In the genomic region with DNA sequence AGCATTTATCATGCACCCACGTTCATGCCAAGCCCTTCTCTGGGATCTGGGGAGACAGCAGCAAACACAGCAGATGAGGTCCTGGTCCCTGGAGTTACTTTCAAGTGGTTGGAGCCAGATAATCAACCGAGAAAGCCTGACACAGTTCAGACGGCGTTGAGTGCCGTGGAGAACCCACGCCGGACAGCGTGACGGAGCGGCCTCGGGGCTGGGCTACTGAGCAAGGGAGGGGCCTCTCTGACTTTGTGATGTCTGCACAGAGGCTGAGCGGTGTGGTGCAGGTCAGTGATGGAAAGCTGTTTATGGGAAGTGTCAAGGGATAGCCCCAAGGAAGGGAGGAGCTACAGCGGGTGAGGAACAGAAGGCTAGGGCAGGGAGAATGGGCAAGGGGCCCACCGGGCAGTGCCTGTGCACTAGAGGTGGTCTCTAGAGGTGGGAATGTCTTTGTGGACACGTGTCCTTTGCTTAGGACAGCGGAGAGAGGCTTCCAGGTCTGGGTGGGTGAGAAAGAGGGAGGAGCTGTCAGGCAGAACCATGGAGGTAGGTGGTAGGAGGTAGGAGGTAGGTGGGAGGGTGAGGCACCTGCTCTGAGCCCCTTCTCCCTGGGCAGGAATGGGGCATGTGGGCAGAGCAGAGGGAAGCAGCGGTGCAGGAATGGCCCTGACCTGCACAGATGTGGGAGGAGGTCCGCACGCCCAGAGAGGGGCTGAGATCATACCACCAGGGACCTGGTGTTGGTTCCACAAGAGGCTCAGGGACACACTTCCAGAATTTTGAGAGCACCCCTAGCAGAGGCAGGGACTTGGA, we compare ENCODE assay signal across 27 cellular contexts.
A peak's percentile ranks its signal among the peaks of the same experiment; 100 is the strongest.
DNase-seq lines count a peak whose midpoint lies in the region; ATAC-seq and TF ChIP-seq lines count a peak whose summit lies in the region.
"Had no signal": no experiment of that assay in that cellular context is flagged by ENCODE, and none has a peak within 500 bp of the region (broad histone marks: within the 10 kb centered on the region; RNA-seq: fewer than 3 reads in every experiment).

No MANE protein-coding gene starts in this region.

- H3K4me3 ChIP-seq in IMR-90 (ENCODE audit: insufficient read depth, low read depth, low read length): no peak overlapping the region
- H3K4me3 ChIP-seq: adrenal gland, BLaER1, body of pancreas, gastrocnemius medialis, prostate gland, SJSA1, tibial nerve had no signal

- H3K4ac ChIP-seq in IMR-90 (ENCODE audit: low read depth, low read length): no peak overlapping the region

- no peak overlapping the region for H4K5ac ChIP-seq in IMR-90 (ENCODE audit: low read depth, low read length)

- H3K27me3 Mint-ChIP-seq in activated CD8-positive, alpha-beta memory T cell treated with anti-CD3 and anti-CD28 coated beads, Interleukin-2, amount 10 ng/mL, durations not matched to agents 7 days and 5 days: peaks cover 52% of the 10 kb centered on the region
- H3K27me3 Mint-ChIP-seq: central memory CD8-positive, alpha-beta T cell had no signal

- in situ Hi-C loops in IMR-90 (cut with MboI; ENCODE audit: low sequenced_read_pairs): no loop called here

- H2BK15ac ChIP-seq in IMR-90 (ENCODE audit: low read depth, low read length): no peak overlapping the region

- no peak overlapping the region for H3K4me2 ChIP-seq in IMR-90 (ENCODE audit: low read depth, low read length)
- H3K4me2 ChIP-seq: BLaER1 had no signal

- dilution Hi-C loops in IMR-90 (cut with HindIII; ENCODE audit: low sequenced_read_pairs, unreplicated experiment): no loop called here

- H3K9ac ChIP-seq in IMR-90 (ENCODE audit: low read depth, low read length): no peak overlapping the region
- H3K9ac ChIP-seq: BLaER1 had no signal

- TF ChIP-seq RAD21 in IMR-90 (IDR thresholded peaks at IDR 0.05; ENCODE audit: low read length): no peak

- no peak for ATAC-seq in IMR-90 (ENCODE audit: low read depth)
- ATAC-seq in activated CD8-positive, alpha-beta memory T cell treated with anti-CD3 and anti-CD28 coated beads, Interleukin-2, amount 10 ng/mL, durations not matched to agents 7 days and 5 days: no peak
- ATAC-seq: activated T-cell treated with anti-CD3 and anti-CD28 coated beads, Interleukin-2, amount 50 U/mL, for 72 hours; body of pancreas; gastrocnemius medialis; WTC11 had no signal

- H4K8ac ChIP-seq in IMR-90 (ENCODE audit: low read depth in 2 of 2, low read length in 2 of 2): no peak overlapping the region

- no peak overlapping the region for H3K27ac ChIP-seq in IMR-90 (ENCODE audit: insufficient read depth, low read length)
- H3K27ac ChIP-seq: adrenal gland, BLaER1, body of pancreas, gastrocnemius medialis, prostate gland, SJSA1, tibial nerve had no signal

- H2BK20ac ChIP-seq in IMR-90 (ENCODE audit: low read depth, low read length): no peak overlapping the region

- POLR2A ChIA-PET in IMR-90 (lab: Charles Lee; ENCODE audit: unreplicated experiment): no interaction called here

- H4K20me1 ChIP-seq in IMR-90 (ENCODE audit: insufficient read depth, low read length): no peaks in the 10 kb centered on the region
- H4K20me1 ChIP-seq: BLaER1 had no signal

- no peak overlapping the region for H2AK5ac ChIP-seq in IMR-90 (ENCODE audit: low read depth, low read length)

- peaks cover 39% of the 10 kb centered on the region for H3K27me3 ChIP-seq in IMR-90 (ENCODE audit: control insufficient read depth, insufficient read depth, low read length)
- H3K27me3 ChIP-seq: BLaER1, SJSA1 had no signal

- no peaks in the 10 kb centered on the region for H3K79me1 ChIP-seq in IMR-90 (ENCODE audit: low read depth in 1 of 2, low read length in 2 of 2)

- no peak overlapping the region for H4K91ac ChIP-seq in IMR-90 (ENCODE audit: insufficient read depth, low read depth, low read length)

- no peak overlapping the region for H3K14ac ChIP-seq in IMR-90 (replicated peaks; ENCODE audit: low read depth, low read length)

- H3K9me3 ChIP-seq in IMR-90 (ENCODE audit: control insufficient read depth, insufficient read depth, low read length): no peaks in the 10 kb centered on the region
- H3K9me3 ChIP-seq: adrenal gland, BLaER1, body of pancreas, gastrocnemius medialis, prostate gland, SJSA1, tibial nerve had no signal

- no peak overlapping the region for H2BK5ac ChIP-seq in IMR-90 (ENCODE audit: low read depth, low read length, poor library complexity, severe bottlenecking)

- CTCF ChIA-PET in IMR-90 (lab: Yijun Ruan, JAX): no interaction called here
- CTCF ChIA-PET in activated CD8-positive, alpha-beta memory T cell treated with anti-CD3 and anti-CD28 coated beads, Interleukin-2, amount 10 ng/mL, durations not matched to agents 7 days and 5 days (lab: Charles Lee): interaction anchor here (1.0 to 1.4 kb wide), 3 partner anchors 171 to 295 kb away, joined by 3 to 4 read pairs (median 3); no protein-coding TSS in a partner anchor

- no peak overlapping the region for H2BK120ac ChIP-seq in IMR-90 (ENCODE audit: low read depth, low read length)

- no peak overlapping the region for H3K23ac ChIP-seq in IMR-90 (ENCODE audit: low read depth, low read length)

- no peaks in the 10 kb centered on the region for H3K4me1 ChIP-seq in IMR-90 (ENCODE audit: control insufficient read depth, insufficient read depth, low read length)
- H3K4me1 ChIP-seq: adrenal gland, body of pancreas, gastrocnemius medialis, prostate gland, tibial nerve had no signal

- WGBS in IMR-90 (ENCODE audit: extremely low coverage in 2 of 2, insufficient read length in 1 of 2), 2 experiments: 11% methylated on average over 3 of the region's 19 CpGs; no CpG with 5 or more reads in 1 of the 2 experiments

- DNase-seq in IMR-90: no peak
- peak; percentile 38 for DNase-seq in activated CD8-positive, alpha-beta memory T cell treated with anti-CD3 and anti-CD28 coated beads, Interleukin-2, amount 10 ng/mL, durations not matched to agents 7 days and 5 days
- DNase-seq in islet precursor cell: peak; percentile 47
- DNase-seq in stimulated activated CD8-positive, alpha-beta memory T cell treated with anti-CD3 and anti-CD28 coated beads, Interleukin-4, amount 100 ng/mL, for 48 hours: peak; percentile 17
- DNase-seq in occipital lobe (lab: John Stamatoyannopoulos, UW): no peak
- no peak for DNase-seq in OCI-M1 (lab: John Stamatoyannopoulos, UW)
- DNase-seq in T-helper 9 cell: no peak
- DNase-seq: activated CD4-positive, alpha-beta T cell treated with anti-CD3 and anti-CD28 coated beads, Interleukin-2, amount 10 ng/mL, durations not matched to agents 24 days and 14 days; activated naive CD4-positive, alpha-beta T cell; activated T-cell treated with anti-CD3 and anti-CD28 coated beads, Interleukin-2, amount 50 U/mL, for 72 hours; body of pancreas; DMS153; gastrocnemius medialis; HCEC 1CT; NCI-H1092; NCI-H1694; NCI-H446 treated with DMSO at 0.1 percent for 48 hours; NCI-H774; RPMI8226; stimulated activated CD4-positive, alpha-beta T cell treated with anti-CD3 and anti-CD28 coated beads, Interleukin-4, amount 100 ng/mL, for 1 hour had no signal

- H3K36me3 Mint-ChIP-seq in activated CD8-positive, alpha-beta memory T cell treated with anti-CD3 and anti-CD28 coated beads, Interleukin-2, amount 10 ng/mL, durations not matched to agents 7 days and 5 days: no peaks in the 10 kb centered on the region
- H3K36me3 Mint-ChIP-seq: WTC11 had no signal

- no peaks in the 10 kb centered on the region for H3K36me3 ChIP-seq in IMR-90 (ENCODE audit: control insufficient read depth, insufficient read depth, low read length)
- H3K36me3 ChIP-seq: adrenal gland, BLaER1, gastrocnemius medialis, prostate gland, SJSA1, tibial nerve had no signal

- BruUV-seq in IMR-90 (replicated peaks; lab: Mats Ljungman, UMichigan): no TSS peak

- no peak overlapping the region for H2AK9ac ChIP-seq in IMR-90 (replicated peaks; ENCODE audit: low read depth, low read length, poor library complexity)

- no peak overlapping the region for H3K18ac ChIP-seq in IMR-90 (ENCODE audit: low read depth, low read length)

- no peak overlapping the region for H3K4me3 Mint-ChIP-seq in activated CD8-positive, alpha-beta memory T cell treated with anti-CD3 and anti-CD28 coated beads, Interleukin-2, amount 10 ng/mL, durations not matched to agents 7 days and 5 days
- H3K4me3 Mint-ChIP-seq: activated CD4-positive, alpha-beta T cell treated with anti-CD3 and anti-CD28 coated beads, Interleukin-2, amount 10 ng/mL, durations not matched to agents 24 days and 14 days; activated T-cell treated with anti-CD3 and anti-CD28 coated beads, Interleukin-2, amount 50 U/mL, for 72 hours; central memory CD8-positive, alpha-beta T cell; WTC11 had no signal

- no peaks in the 10 kb centered on the region for H3K9me3 Mint-ChIP-seq in activated CD8-positive, alpha-beta memory T cell treated with anti-CD3 and anti-CD28 coated beads, Interleukin-2, amount 10 ng/mL, durations not matched to agents 7 days and 5 days (ENCODE audit: low read depth)
- H3K9me3 Mint-ChIP-seq: activated CD4-positive, alpha-beta T cell treated with anti-CD3 and anti-CD28 coated beads, Interleukin-2, amount 10 ng/mL, durations not matched to agents 24 days and 14 days; activated T-cell treated with anti-CD3 and anti-CD28 coated beads, Interleukin-2, amount 50 U/mL, for 72 hours; central memory CD8-positive, alpha-beta T cell; WTC11 had no signal

- intact Hi-C loops in IMR-90 (cut with micrococcal nuclease): no loop called here

- H3K56ac ChIP-seq in IMR-90 (ENCODE audit: extremely low read depth, insufficient read depth, low read length): no peak overlapping the region

- H2AFZ ChIP-seq in IMR-90 (replicated peaks; ENCODE audit: low read length, poor library complexity): peak overlapping the region; percentile 34

- H3K27ac Mint-ChIP-seq in activated CD8-positive, alpha-beta memory T cell treated with anti-CD3 and anti-CD28 coated beads, Interleukin-2, amount 10 ng/mL, durations not matched to agents 7 days and 5 days: no peak overlapping the region
- H3K27ac Mint-ChIP-seq: activated CD4-positive, alpha-beta T cell treated with anti-CD3 and anti-CD28 coated beads, Interleukin-2, amount 10 ng/mL, durations not matched to agents 24 days and 14 days; activated T-cell treated with anti-CD3 and anti-CD28 coated beads, Interleukin-2, amount 50 U/mL, for 72 hours; WTC11 had no signal

- TF ChIP-seq POLR2A in IMR-90 (IDR thresholded peaks at IDR 0.05; ENCODE audit: low read depth, low read length): no peak

- peaks cover 4% of the 10 kb centered on the region; the same call in 1 of the 2 replicates for H3K9me1 ChIP-seq in IMR-90 (ENCODE audit: insufficient read depth, low read length)

- peaks cover 7% of the 10 kb centered on the region for H3K4me1 Mint-ChIP-seq in activated CD8-positive, alpha-beta memory T cell treated with anti-CD3 and anti-CD28 coated beads, Interleukin-2, amount 10 ng/mL, durations not matched to agents 7 days and 5 days
- H3K4me1 Mint-ChIP-seq: activated CD4-positive, alpha-beta T cell treated with anti-CD3 and anti-CD28 coated beads, Interleukin-2, amount 10 ng/mL, durations not matched to agents 24 days and 14 days had no signal

- TF ChIP-seq CTCF in IMR-90 (conservative IDR thresholded peaks at IDR 0.05; ENCODE audit: low read depth, low read length): no peak

Comparison
In these comparisons a context has a peak if more than half of its experiments do, and no peak if none do; other contexts are left out.
1. DNase-seq: peak in activated CD8-positive, alpha-beta memory T cell treated with anti-CD3 and anti-CD28 coated beads, Interleukin-2, amount 10 ng/mL, durations not matched to agents 7 days and 5 days (single experiment), islet precursor cell (single experiment) and stimulated activated CD8-positive, alpha-beta memory T cell treated with anti-CD3 and anti-CD28 coated beads, Interleukin-4, amount 100 ng/mL, for 48 hours (single experiment); none in IMR-90 (single experiment), occipital lobe (single experiment), OCI-M1 (single experiment) and T-helper 9 cell (single experiment).